ENCODE assay signal across 9 cellular contexts in genomic region chr2:189179607-189179979, GRCh38. TPM values are rescaled to one million over a fixed set of nuclear protein-coding genes. Genes with fewer than 3 reads are reported as not detected.
DNase-seq lines count a peak whose midpoint lies in the region; ATAC-seq and TF ChIP-seq lines count a peak whose summit lies in the region.
"Had no signal": no experiment of that assay in that cellular context is flagged by ENCODE, and none has a peak within 500 bp of the region (broad histone marks: within the 10 kb centered on the region; RNA-seq: fewer than 3 reads in every experiment).

Gene COL5A2 (minus strand): TSS chr2:189179761. CDS start chr2:189179604, 157 bp downstream.

- H3K4me3 Mint-ChIP-seq in T-helper 2 cell treated with Interferon-gamma antibody and Interleukin-4, amounts not matched to agents 5 μg/mL and 100 μg/mL, for 36 hours = peak within 1 kb of the TSS; percentile 28
- H3K4me3 Mint-ChIP-seq: B cell had no signal

- peak; percentile 81 for ATAC-seq in left lobe of liver

- WGBS in testis, 2 donors = 5 to 7% methylated on average over 5 of the region's 5 CpGs

- H3K27me3 Mint-ChIP-seq in T-helper 2 cell treated with Interferon-gamma antibody and Interleukin-4, amounts not matched to agents 5 μg/mL and 100 μg/mL, for 36 hours (ENCODE audit: low read depth) = peaks cover 17% of the 10 kb centered on the region

- no peaks in the 10 kb centered on the region for H3K4me1 ChIP-seq in testis

- H3K36me3 Mint-ChIP-seq in T-helper 2 cell treated with Interferon-gamma antibody and Interleukin-4, amounts not matched to agents 5 μg/mL and 100 μg/mL, for 36 hours (ENCODE audit: low read depth) = no peaks in the 10 kb centered on the region

- peak within 1 kb of the TSS; percentile 6 to 78 for H3K27ac ChIP-seq in testis

- no peaks in the 10 kb centered on the region for H3K9me3 ChIP-seq in testis

- H3K4me3 ChIP-seq in testis = peak within 1 kb of the TSS; percentile 43 to 52

- H3K9me3 Mint-ChIP-seq in T-helper 2 cell treated with Interferon-gamma antibody and Interleukin-4, amounts not matched to agents 5 μg/mL and 100 μg/mL, for 36 hours = no peaks in the 10 kb centered on the region

- intact Hi-C loops in testis (cut with DNase I; ENCODE audit: low total_unique reads) = no loop called here

- H3K27ac Mint-ChIP-seq in T-helper 2 cell treated with Interferon-gamma antibody and Interleukin-4, amounts not matched to agents 5 μg/mL and 100 μg/mL, for 36 hours = no peak within 1 kb of the TSS
- H3K27ac Mint-ChIP-seq: B cell had no signal

- H3K4me1 Mint-ChIP-seq in T-helper 2 cell treated with Interferon-gamma antibody and Interleukin-4, amounts not matched to agents 5 μg/mL and 100 μg/mL, for 36 hours (ENCODE audit: low read depth) = peaks cover 7% of the 10 kb centered on the region
- H3K4me1 Mint-ChIP-seq: B cell had no signal

- TF ChIP-seq POLR2A in testis (IDR thresholded peaks at IDR 0.05) = no peak

- no peak for DNase-seq in T-helper 2 cell treated with Interferon-gamma antibody and Interleukin-4, amounts not matched to agents 5 μg/mL and 100 μg/mL, for 36 hours (ENCODE audit: low spot score)
- DNase-seq in T-helper 2 cell = no peak
- DNase-seq in dedifferentiated amniotic fluid mesenchymal stem cell (ENCODE audit: extremely low spot score) = peak; percentile 94
- DNase-seq in left lobe of liver (ENCODE audit: low spot score) = peak; percentile 45
- DNase-seq in testis = peak; percentile 61
- no peak for DNase-seq in NCI-H1436 treated with DMSO at 0.1 percent for 48 hours (lab: John Stamatoyannopoulos, UW)
- no peak for DNase-seq in NCI-H1417 (lab: John Stamatoyannopoulos, UW)
- no peak for DNase-seq in NCI-H2081 (lab: John Stamatoyannopoulos, UW)

- no peaks in the 10 kb centered on the region for H3K27me3 ChIP-seq in testis

- no peaks in the 10 kb centered on the region for H3K36me3 ChIP-seq in testis (ENCODE audit: low read depth, missing control alignments)

- TF ChIP-seq CTCF in testis (IDR thresholded peaks at IDR 0.05) = no peak

RNA-seq across cellular contexts. Expression of gene COL5A2, which starts in this region (rescaled TPM):
- 6.1 TPM for total RNA-seq in left lobe of liver
- 10 to 100 TPM; 12.9 to 15.7 TPM for total RNA-seq in testis
- 24.7 TPM for polyA plus RNA-seq in testis (ENCODE audit: insufficient read depth, low read depth, low replicate concordance)

Comparison
In these comparisons a context has a peak if more than half of its experiments do, and no peak if none do; other contexts are left out.
1. DNase-seq: peak in dedifferentiated amniotic fluid mesenchymal stem cell (single experiment), left lobe of liver (single experiment) and testis (single experiment); none in T-helper 2 cell treated with Interferon-gamma antibody and Interleukin-4, amounts not matched to agents 5 μg/mL and 100 μg/mL, for 36 hours (single experiment), T-helper 2 cell (0 of 5), NCI-H1436 treated with DMSO at 0.1 percent for 48 hours (single experiment), NCI-H1417 (0 of 3) and NCI-H2081 (0 of 2).